Comparison of ENCODE assay signal across 9 cellular contexts in genomic region chr2:210459925-210460862, GRCh38. TPM values are rescaled to one million over a fixed set of nuclear protein-coding genes. Genes with fewer than 3 reads are reported as not detected.
DNase-seq lines count a peak whose midpoint lies in the region; ATAC-seq and TF ChIP-seq lines count a peak whose summit lies in the region.
"Had no signal": no experiment of that assay in that cellular context is flagged by ENCODE, and none has a peak within 500 bp of the region (broad histone marks: within the 10 kb centered on the region; RNA-seq: fewer than 3 reads in every experiment).

No MANE protein-coding gene starts in this region.

- no peak for DNase-seq in psoas muscle
- DNase-seq in NCI-H1694 (lab: John Stamatoyannopoulos, UW) = no peak
- DNase-seq in neural progenitor cell (ENCODE audit: low spot score) = no peak
- DNase-seq in natural killer cell treated with Interleukin-12 subunit alpha and Interleukin-12 subunit beta and Interleukin-15 and Interleukin-18, amount 100 ng/mL, for 72 hours (ENCODE audit: low spot score) = no peak
- no peak for DNase-seq in cerebellar nuclear complex (lab: John Stamatoyannopoulos, UW)

- H3K79me2 ChIP-seq in neural progenitor cell (ENCODE audit: low read depth) = no peaks in the 10 kb centered on the region

- H3K4me3 Mint-ChIP-seq in neural progenitor cell = no peak overlapping the region
- H3K4me3 Mint-ChIP-seq in natural killer cell treated with Interleukin-12 subunit alpha and Interleukin-12 subunit beta and Interleukin-15 and Interleukin-18, amount 100 ng/mL, for 72 hours = no peak overlapping the region

- H3K9me3 ChIP-seq in psoas muscle = no peaks in the 10 kb centered on the region
- no peaks in the 10 kb centered on the region for H3K9me3 ChIP-seq in neural progenitor cell (ENCODE audit: low read depth)
- H3K9me3 ChIP-seq: right atrium auricular region had no signal

- H3K4me3 ChIP-seq in psoas muscle (no peak overlapping the region), neural progenitor cell (no peak overlapping the region)
- H3K4me3 ChIP-seq: right atrium auricular region had no signal

- no peak overlapping the region for H3K9ac ChIP-seq in neural progenitor cell

- no peaks in the 10 kb centered on the region for H4K20me1 ChIP-seq in neural progenitor cell (ENCODE audit: low read depth)

- H3K36me3 ChIP-seq in psoas muscle (ENCODE audit: insufficient read depth in 1 of 2, low read depth in 1 of 2) = peaks cover 8 to 52% of the 10 kb centered on the region in 2 donors
- peaks cover 8% of the 10 kb centered on the region for H3K36me3 ChIP-seq in neural progenitor cell

- ATAC-seq in GM19043 (IDR thresholded peaks at IDR 0.05; ENCODE audit: low read depth, unreplicated experiment) (peak; percentile 53), HG02623 (IDR thresholded peaks at IDR 0.05; ENCODE audit: unreplicated experiment) (peak; percentile 55), HG03521 (IDR thresholded peaks at IDR 0.05; ENCODE audit: unreplicated experiment) (peak; percentile 48), psoas muscle (peak in 3 of 4 donors; percentile 63 to 79 (median 75))
- ATAC-seq in natural killer cell treated with Interleukin-12 subunit alpha and Interleukin-12 subunit beta and Interleukin-15 and Interleukin-18, amount 100 ng/mL, for 72 hours = no peak

- no peak overlapping the region for H2AFZ ChIP-seq in neural progenitor cell (replicated peaks)

- 37 to 56% (median 39%) methylated on average over 7 of the region's 7 CpGs for WGBS in psoas muscle, 3 donors

- intact Hi-C loops in psoas muscle (cut with DNase I) = no loop called here

- H3K27me3 ChIP-seq in psoas muscle (ENCODE audit: insufficient read depth in 3 of 3, low read length in 2 of 3) (no peaks in the 10 kb centered on the region), neural progenitor cell (no peaks in the 10 kb centered on the region)
- H3K27me3 ChIP-seq: right atrium auricular region had no signal

- H3K4me1 ChIP-seq in psoas muscle (peaks cover 12% of the 10 kb centered on the region), neural progenitor cell (no peaks in the 10 kb centered on the region)
- H3K4me1 ChIP-seq: right atrium auricular region had no signal

- H3K27ac ChIP-seq in psoas muscle (peak overlapping the region; percentile 33), neural progenitor cell (no peak overlapping the region)
- H3K27ac ChIP-seq: right atrium auricular region had no signal

- no peaks in the 10 kb centered on the region for H3K27me3 Mint-ChIP-seq in neural progenitor cell (ENCODE audit: insufficient read depth, low read depth)
- H3K27me3 Mint-ChIP-seq in natural killer cell treated with Interleukin-12 subunit alpha and Interleukin-12 subunit beta and Interleukin-15 and Interleukin-18, amount 100 ng/mL, for 72 hours = no peaks in the 10 kb centered on the region

- no peak overlapping the region for H3K4me2 ChIP-seq in neural progenitor cell

- no peaks in the 10 kb centered on the region for H3F3A ChIP-seq in neural progenitor cell (ENCODE audit: low read depth)

- no peak overlapping the region for H3K27ac Mint-ChIP-seq in neural progenitor cell
- no peak overlapping the region for H3K27ac Mint-ChIP-seq in natural killer cell treated with Interleukin-12 subunit alpha and Interleukin-12 subunit beta and Interleukin-15 and Interleukin-18, amount 100 ng/mL, for 72 hours

- H3K36me3 Mint-ChIP-seq in neural progenitor cell = peaks cover 24% of the 10 kb centered on the region
- H3K36me3 Mint-ChIP-seq in natural killer cell treated with Interleukin-12 subunit alpha and Interleukin-12 subunit beta and Interleukin-15 and Interleukin-18, amount 100 ng/mL, for 72 hours = peaks cover 12% of the 10 kb centered on the region

- H3K9me3 Mint-ChIP-seq in neural progenitor cell = no peaks in the 10 kb centered on the region
- H3K9me3 Mint-ChIP-seq in natural killer cell treated with Interleukin-12 subunit alpha and Interleukin-12 subunit beta and Interleukin-15 and Interleukin-18, amount 100 ng/mL, for 72 hours = no peaks in the 10 kb centered on the region

- TF ChIP-seq CTCF in psoas muscle (IDR thresholded peaks at IDR 0.05) (no peak), neural progenitor cell (IDR thresholded peaks at IDR 0.05) (no peak)

- no peaks in the 10 kb centered on the region for H3K4me1 Mint-ChIP-seq in neural progenitor cell
- peaks cover 0 to 7% of the 10 kb centered on the region in 2 donors for H3K4me1 Mint-ChIP-seq in natural killer cell treated with Interleukin-12 subunit alpha and Interleukin-12 subunit beta and Interleukin-15 and Interleukin-18, amount 100 ng/mL, for 72 hours (ENCODE audit: low read depth in 2 of 2)

RNA-seq across cellular contexts. Expression of gene LANCL1, which starts 16.4 kb away (rescaled TPM):
- total RNA-seq in psoas muscle = 10 to 100 TPM; 28.3 to 41.0 (median 38.8) TPM
- polyA plus RNA-seq in psoas muscle = 10 to 100 TPM in 2 of 3 donors, 1 to 10 TPM in 1; 8.8 to 36.0 (median 14.4) TPM
- total RNA-seq in neural progenitor cell (ENCODE audit: low replicate concordance) = 95.5 and 122 TPM in 2 replicates
- total RNA-seq in natural killer cell treated with Interleukin-12 subunit alpha and Interleukin-12 subunit beta and Interleukin-15 and Interleukin-18, amount 100 ng/mL, for 72 hours = 10 to 100 TPM; 19.2 to 23.2 TPM

Comparison
In these comparisons a context has a peak if more than half of its experiments do, and no peak if none do; other contexts are left out.
1. ATAC-seq: peak in GM19043 (single experiment), HG02623 (single experiment), HG03521 (single experiment) and psoas muscle (3 of 4); none in natural killer cell treated with Interleukin-12 subunit alpha and Interleukin-12 subunit beta and Interleukin-15 and Interleukin-18, amount 100 ng/mL, for 72 hours (0 of 2).